Comparison of ENCODE assay signal across 13 cellular contexts in genomic region chr12:115338566-115339294, GRCh38.
DNase-seq lines count a peak whose midpoint lies in the region; ATAC-seq lines count a peak whose summit lies in the region.
"Had no signal": no experiment of that assay in that cellular context is flagged by ENCODE, and none has a peak within 500 bp of the region (broad histone marks: within the 10 kb centered on the region; RNA-seq: fewer than 3 reads in every experiment).

No MANE protein-coding gene starts in this region.

- ATAC-seq in GM18867 (IDR thresholded peaks at IDR 0.05; ENCODE audit: unreplicated experiment) = peak; percentile 94
- peak; percentile 85 for ATAC-seq in HG02870 (IDR thresholded peaks at IDR 0.05; ENCODE audit: unreplicated experiment)
- no peak for ATAC-seq in HG02973 (IDR thresholded peaks at IDR 0.05; ENCODE audit: unreplicated experiment)

- CTCF ChIA-PET in activated CD4-positive, alpha-beta memory T cell treated with anti-CD3 and anti-CD28 coated beads, Interleukin-2, amount 10 ng/mL, durations not matched to agents 7 days and 5 days (lab: Charles Lee) = no interaction called here

- peaks cover 13% of the 10 kb centered on the region for H3K9me3 Mint-ChIP-seq in activated CD4-positive, alpha-beta memory T cell treated with anti-CD3 and anti-CD28 coated beads, Interleukin-2, amount 10 ng/mL, durations not matched to agents 7 days and 5 days

- H3K27ac Mint-ChIP-seq in activated CD4-positive, alpha-beta memory T cell treated with anti-CD3 and anti-CD28 coated beads, Interleukin-2, amount 10 ng/mL, durations not matched to agents 7 days and 5 days = no peak overlapping the region
- H3K27ac Mint-ChIP-seq: activated naive CD4-positive, alpha-beta T cell treated with anti-CD3 and anti-CD28 coated beads for 36 hours; T-helper 2 cell treated with Interferon-gamma antibody and Interleukin-4, amounts not matched to agents 5 μg/mL and 100 μg/mL, for 36 hours had no signal

- DNase-seq in astrocyte of the hippocampus (ENCODE audit: low read depth, low spot score) (peak; percentile 28), renal cortical epithelial cell (ENCODE audit: low read depth) (peak; percentile 24), NCI-H1092 treated with DMSO at 0.1 percent for 48 hours (lab: John Stamatoyannopoulos, UW) (no peak), dermis blood vessel endothelial cell (no peak)
- DNase-seq in activated CD4-positive, alpha-beta memory T cell treated with anti-CD3 and anti-CD28 coated beads, Interleukin-2, amount 10 ng/mL, durations not matched to agents 7 days and 5 days = no peak
- DNase-seq: activated naive CD4-positive, alpha-beta T cell treated with anti-CD3 and anti-CD28 coated beads for 36 hours; erythroblast; Peyer's patch had no signal

- H3K36me3 Mint-ChIP-seq in activated CD4-positive, alpha-beta memory T cell treated with anti-CD3 and anti-CD28 coated beads, Interleukin-2, amount 10 ng/mL, durations not matched to agents 7 days and 5 days (ENCODE audit: low read depth) = no peaks in the 10 kb centered on the region

- no peaks in the 10 kb centered on the region for H3K4me1 Mint-ChIP-seq in activated CD4-positive, alpha-beta memory T cell treated with anti-CD3 and anti-CD28 coated beads, Interleukin-2, amount 10 ng/mL, durations not matched to agents 7 days and 5 days
- H3K4me1 Mint-ChIP-seq: central memory CD8-positive, alpha-beta T cell had no signal

- POLR2A ChIA-PET in activated CD4-positive, alpha-beta memory T cell treated with anti-CD3 and anti-CD28 coated beads, Interleukin-2, amount 10 ng/mL, durations not matched to agents 7 days and 5 days (lab: Charles Lee) = no interaction called here

- H3K27me3 Mint-ChIP-seq in activated CD4-positive, alpha-beta memory T cell treated with anti-CD3 and anti-CD28 coated beads, Interleukin-2, amount 10 ng/mL, durations not matched to agents 7 days and 5 days = no peaks in the 10 kb centered on the region
- H3K27me3 Mint-ChIP-seq: central memory CD8-positive, alpha-beta T cell had no signal

- no peak overlapping the region for H3K4me3 Mint-ChIP-seq in activated CD4-positive, alpha-beta memory T cell treated with anti-CD3 and anti-CD28 coated beads, Interleukin-2, amount 10 ng/mL, durations not matched to agents 7 days and 5 days
- H3K4me3 Mint-ChIP-seq: activated naive CD4-positive, alpha-beta T cell treated with anti-CD3 and anti-CD28 coated beads for 36 hours; central memory CD8-positive, alpha-beta T cell; T-helper 2 cell treated with Interferon-gamma antibody and Interleukin-4, amounts not matched to agents 5 μg/mL and 100 μg/mL, for 36 hours had no signal

Comparison
In these comparisons a context has a peak if more than half of its experiments do, and no peak if none do; other contexts are left out.
1. DNase-seq: peak in astrocyte of the hippocampus (single experiment) and renal cortical epithelial cell (single experiment); none in NCI-H1092 treated with DMSO at 0.1 percent for 48 hours (single experiment), dermis blood vessel endothelial cell (single experiment) and activated CD4-positive, alpha-beta memory T cell treated with anti-CD3 and anti-CD28 coated beads, Interleukin-2, amount 10 ng/mL, durations not matched to agents 7 days and 5 days (single experiment).